Comparison of ENCODE assay signal across 8 cellular contexts in the genomic region with DNA sequence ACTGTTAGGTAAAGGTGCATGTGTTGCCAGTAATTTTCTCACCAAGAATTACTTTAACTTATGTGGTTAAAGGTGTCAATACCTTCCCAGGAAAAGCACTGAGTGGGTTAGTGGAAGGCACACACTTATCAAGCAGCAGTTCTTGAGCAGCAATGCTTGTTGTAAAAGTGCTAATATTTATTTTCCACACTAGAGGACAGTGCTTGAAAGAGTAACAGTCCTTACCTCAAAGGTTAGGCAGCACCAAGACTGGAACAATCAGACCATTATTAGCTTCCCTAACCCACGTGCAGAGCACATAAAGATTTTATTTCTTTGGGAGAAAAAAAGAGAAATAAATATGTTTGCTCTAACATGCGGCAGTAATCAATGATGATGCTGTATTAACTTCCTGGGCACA. TPM values are rescaled to one million over a fixed set of nuclear protein-coding genes. Genes with fewer than 3 reads are reported as not detected.
DNase-seq lines count a peak whose midpoint lies in the region; ATAC-seq and TF ChIP-seq lines count a peak whose summit lies in the region.

No MANE protein-coding gene starts in this region.

- H3K4me1 Mint-ChIP-seq in activated naive CD8-positive, alpha-beta T cell treated with anti-CD3 and anti-CD28 coated beads, Interleukin-2, amount 50 U/mL, for 24 hours, result no peaks in the 10 kb centered on the region
- H3K4me1 Mint-ChIP-seq in activated T-cell treated with anti-CD3 and anti-CD28 coated beads, Interleukin-2, amount 50 U/mL, for 4 hours (ENCODE audit: low read depth), result no peaks in the 10 kb centered on the region
- peaks cover 1% of the 10 kb centered on the region for H3K4me1 Mint-ChIP-seq in T-helper 17 cell

- in situ Hi-C loops in T47D (cut with HindIII; ENCODE audit: low pct_unique_long_range_greater_than_20kb, low sequenced_read_pairs), result no loop called here

- H3K9me3 ChIP-seq in T-helper 17 cell (ENCODE audit: control insufficient read depth, low read length, poor library complexity, severe bottlenecking), result no peaks in the 10 kb centered on the region

- ATAC-seq in activated naive CD8-positive, alpha-beta T cell treated with anti-CD3 and anti-CD28 coated beads, Interleukin-2, amount 50 U/mL, for 24 hours, result no peak
- no peak for ATAC-seq in activated T-cell treated with anti-CD3 and anti-CD28 coated beads, Interleukin-2, amount 50 U/mL, for 4 hours
- no peak for ATAC-seq in T-helper 17 cell

- DNase-seq in EL (peak; percentile 17), T47D (ENCODE audit: low read depth in 1 of 2, low spot score in 1 of 2) (peak; percentile 23 to 60), myocyte (ENCODE audit: low read depth) (peak; percentile 50), T-helper 17 cell (no peak), T-helper 2 cell (no peak)
- no peak for DNase-seq in activated naive CD8-positive, alpha-beta T cell treated with anti-CD3 and anti-CD28 coated beads, Interleukin-2, amount 50 U/mL, for 24 hours
- DNase-seq in activated T-cell treated with anti-CD3 and anti-CD28 coated beads, Interleukin-2, amount 50 U/mL, for 4 hours, result no peak

- H3K27me3 Mint-ChIP-seq in activated naive CD8-positive, alpha-beta T cell treated with anti-CD3 and anti-CD28 coated beads, Interleukin-2, amount 50 U/mL, for 24 hours, result peaks cover 16% of the 10 kb centered on the region
- peaks cover 17% of the 10 kb centered on the region for H3K27me3 Mint-ChIP-seq in activated T-cell treated with anti-CD3 and anti-CD28 coated beads, Interleukin-2, amount 50 U/mL, for 4 hours (ENCODE audit: low read depth)
- peaks cover 43% of the 10 kb centered on the region for H3K27me3 Mint-ChIP-seq in T-helper 17 cell

- no peaks in the 10 kb centered on the region for H3K36me3 Mint-ChIP-seq in activated naive CD8-positive, alpha-beta T cell treated with anti-CD3 and anti-CD28 coated beads, Interleukin-2, amount 50 U/mL, for 24 hours (ENCODE audit: low read depth)
- no peaks in the 10 kb centered on the region for H3K36me3 Mint-ChIP-seq in activated T-cell treated with anti-CD3 and anti-CD28 coated beads, Interleukin-2, amount 50 U/mL, for 4 hours (ENCODE audit: insufficient read depth)
- no peaks in the 10 kb centered on the region for H3K36me3 Mint-ChIP-seq in T-helper 17 cell (ENCODE audit: low read depth)

- no peak overlapping the region for H3K4me3 Mint-ChIP-seq in activated naive CD8-positive, alpha-beta T cell treated with anti-CD3 and anti-CD28 coated beads, Interleukin-2, amount 50 U/mL, for 24 hours
- H3K4me3 Mint-ChIP-seq in activated T-cell treated with anti-CD3 and anti-CD28 coated beads, Interleukin-2, amount 50 U/mL, for 4 hours, result no peak overlapping the region
- no peak overlapping the region for H3K4me3 Mint-ChIP-seq in T-helper 17 cell

- H3K27ac Mint-ChIP-seq in activated naive CD8-positive, alpha-beta T cell treated with anti-CD3 and anti-CD28 coated beads, Interleukin-2, amount 50 U/mL, for 24 hours, result no peak overlapping the region
- no peak overlapping the region for H3K27ac Mint-ChIP-seq in T-helper 17 cell

- H3K9me3 Mint-ChIP-seq in activated naive CD8-positive, alpha-beta T cell treated with anti-CD3 and anti-CD28 coated beads, Interleukin-2, amount 50 U/mL, for 24 hours, result no peaks in the 10 kb centered on the region
- no peaks in the 10 kb centered on the region for H3K9me3 Mint-ChIP-seq in activated T-cell treated with anti-CD3 and anti-CD28 coated beads, Interleukin-2, amount 50 U/mL, for 4 hours

- peak; percentile 25; the same call in 1 of the 2 replicates for TF ChIP-seq CTCF in LNCAP (IDR thresholded peaks at IDR 0.05)

RNA-seq across cellular contexts. Expression of gene KRR1, which starts 48.8 kb away (rescaled TPM):
- total RNA-seq in myocyte (35.6 and 44.3 TPM in 2 replicates), T-helper 17 cell (100 to 1,000 TPM in 1 of 2 donors, 10 to 100 TPM in 1; 98.0 to 123 TPM)
- polyA plus RNA-seq in myocyte (2012), result 16.8 TPM
- total RNA-seq in activated T-cell treated with anti-CD3 and anti-CD28 coated beads, Interleukin-2, amount 50 U/mL, for 4 hours, result 100 to 1,000 TPM; 149 to 157 (median 152) TPM

Comparison
In these comparisons a context has a peak if more than half of its experiments do, and no peak if none do; other contexts are left out.
1. DNase-seq: peak in EL (single experiment), T47D (2 of 2) and myocyte (single experiment); none in activated naive CD8-positive, alpha-beta T cell treated with anti-CD3 and anti-CD28 coated beads, Interleukin-2, amount 50 U/mL, for 24 hours (single experiment), activated T-cell treated with anti-CD3 and anti-CD28 coated beads, Interleukin-2, amount 50 U/mL, for 4 hours (single experiment), T-helper 17 cell (0 of 3) and T-helper 2 cell (0 of 5).